8 cellular contexts compared by ENCODE assay signal in genomic region chr6:136289579-136290405, GRCh38. TPM values are rescaled to one million over a fixed set of nuclear protein-coding genes. Genes with fewer than 3 reads are reported as not detected.
DNase-seq lines count a peak whose midpoint lies in the region; ATAC-seq lines count a peak whose summit lies in the region.

TSS of gene BCLAF1 (minus strand) at chr6:136289846. CDS start at chr6:136279866, 9,980 bp downstream.

- no peaks in the 10 kb centered on the region for H3K9me3 Mint-ChIP-seq in IgD-negative memory B cell

- DNase-seq in DMS 273 treated with DMSO at 0.1 percent for 48 hours (lab: John Stamatoyannopoulos, UW) (peak; percentile 97), OCI-M2 (lab: John Stamatoyannopoulos, UW; ENCODE audit: unreplicated experiment) (peak; percentile 98), activated T-cell treated with anti-CD3 and anti-CD28 coated beads for 4 hours (peak; percentile 99), epidermal melanocyte (ENCODE audit: insufficient read length, low spot score) (peak; percentile 85), middle frontal gyrus (ENCODE audit: extremely low spot score, low spot score) (peak; percentile 100)
- peak; percentile 96 to 99 for DNase-seq in stimulated activated CD8-positive, alpha-beta memory T cell treated with anti-CD3 and anti-CD28 coated beads, Interleukin-2, amount 100 ng/mL, for 48 hours (ENCODE audit: low read depth in 2 of 2)

- peak within 1 kb of the TSS; percentile 96 to 100 (median 98) for H3K4me3 Mint-ChIP-seq in IgD-negative memory B cell

- peak within 1 kb of the TSS; percentile 100 for H3K27ac Mint-ChIP-seq in IgD-negative memory B cell

- peaks cover 24 to 32% (median 30%) of the 10 kb centered on the region in 3 donors for H3K4me1 Mint-ChIP-seq in IgD-negative memory B cell

- H3K27me3 Mint-ChIP-seq in IgD-negative memory B cell = peaks cover 1% of the 10 kb centered on the region

- no peaks in the 10 kb centered on the region for H3K36me3 Mint-ChIP-seq in IgD-negative memory B cell

- ATAC-seq in GM21529 (IDR thresholded peaks at IDR 0.05; ENCODE audit: unreplicated experiment) = peak; percentile 90

RNA-seq across cellular contexts. Expression of gene BCLAF1, which starts in this region (rescaled TPM):
- polyA plus RNA-seq in IgD-negative memory B cell = 137 TPM

Comparison
In these comparisons a context has a peak if more than half of its experiments do, and no peak if none do; other contexts are left out.
1. Peak in every context shown above with its lines: DNase-seq and ATAC-seq.